In the genomic region with DNA sequence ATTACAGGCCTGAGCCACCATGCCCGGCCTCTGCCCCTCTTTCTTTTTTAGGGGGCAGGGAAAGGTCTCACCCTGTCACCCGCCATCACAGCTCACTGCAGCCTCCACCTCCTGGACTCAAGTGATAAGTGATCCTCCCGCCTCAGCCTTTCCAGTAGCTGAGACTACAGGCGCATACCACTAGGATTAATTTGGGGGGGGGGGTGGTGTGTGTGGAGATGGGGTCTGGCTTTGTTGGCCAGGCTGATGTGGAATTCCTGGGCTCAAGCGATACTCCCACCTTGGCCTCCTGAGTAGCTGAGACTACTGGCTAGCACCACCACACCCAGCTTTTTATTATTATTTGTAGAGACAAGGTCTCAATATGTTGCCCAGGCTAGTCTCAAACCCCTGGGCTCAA, we compare ENCODE assay signal across 26 cellular contexts. TPM values are rescaled to one million over a fixed set of nuclear protein-coding genes. Genes with fewer than 3 reads are reported as not detected.
DNase-seq lines count a peak whose midpoint lies in the region; ATAC-seq and TF ChIP-seq lines count a peak whose summit lies in the region.
"Had no signal": no experiment of that assay in that cellular context is flagged by ENCODE, and none has a peak within 500 bp of the region (broad histone marks: within the 10 kb centered on the region; RNA-seq: fewer than 3 reads in every experiment).

No MANE protein-coding gene starts in this region.

- 86 to 89% (median 86%) methylated on average over 5 of the region's 5 CpGs for WGBS in adrenal gland, 4 donors

- no peak for TF ChIP-seq CTCF in adrenal gland (IDR thresholded peaks at IDR 0.05)
- no peak for TF ChIP-seq CTCF in mesothelial cell of epicardium (IDR thresholded peaks at IDR 0.05; ENCODE audit: unreplicated experiment)

- peak overlapping the region in 3 of 5 donors; percentile 29 to 87 (median 85) for H3K27ac ChIP-seq in adrenal gland

- peak in 52 of 76 experiments; percentile 9 to 67 (median 40) for DNase-seq in HUDEP-2 (lab: John Stamatoyannopoulos, UW; ENCODE audit: unreplicated experiment in 76 of 76)
- peak in 2 of 7 donors; percentile 30 to 33 for DNase-seq in adrenal gland
- no peak for DNase-seq in mesothelial cell of epicardium (ENCODE audit: low spot score in 2 of 2, unreplicated experiment in 2 of 2)
- DNase-seq in DMS53 treated with DMSO at 0.1 percent for 48 hours (lab: John Stamatoyannopoulos, UW; ENCODE audit: unreplicated experiment): no peak
- DNase-seq: activated naive CD8-positive, alpha-beta T cell treated with anti-CD3 and anti-CD28 coated beads, Interleukin-2, amount 10 ng/mL, durations not matched to agents 7 days and 5 days; DMS53; effector CD8-positive, alpha-beta T cell; Karpas-422; MV-4-11; NCI-H1694 treated with DMSO at 0.1 percent for 48 hours; NCI-H69; small intestine; stimulated activated naive B cell treated with anti-CD40 and anti-IgM and Interleukin-4, amounts not matched to agents 10 μg/mL and 1 μg/mL and 100 μg/mL, for 72 hours; T-helper 2 cell; testis had no signal

- TF ChIP-seq POLR2A in adrenal gland (IDR thresholded peaks at IDR 0.05): peak in 1 of 2 donors; percentile 13

- H3K4me1 ChIP-seq in adrenal gland (replicated peaks in 1 of 2): peaks cover 38 to 58% of the 10 kb centered on the region in 2 donors

- H3K4me3 Mint-ChIP-seq in mesothelial cell of epicardium: no peak overlapping the region
- H3K4me3 Mint-ChIP-seq: activated naive CD8-positive, alpha-beta T cell treated with anti-CD3 and anti-CD28 coated beads, Interleukin-2, amount 10 ng/mL, durations not matched to agents 7 days and 5 days; stimulated activated naive B cell treated with anti-CD40 and anti-IgM and Interleukin-4, amounts not matched to agents 10 μg/mL and 1 μg/mL and 100 μg/mL, for 72 hours had no signal

- ATAC-seq in HG02852 (IDR thresholded peaks at IDR 0.05; ENCODE audit: unreplicated experiment) (no peak), HG03108 (IDR thresholded peaks at IDR 0.05; ENCODE audit: unreplicated experiment) (no peak)
- ATAC-seq: esophagus mucosa; GM12878; stimulated activated naive B cell treated with anti-CD40 and anti-IgM and Interleukin-4, amounts not matched to agents 10 μg/mL and 1 μg/mL and 100 μg/mL, for 72 hours had no signal

- no peaks in the 10 kb centered on the region for H3K27me3 Mint-ChIP-seq in mesothelial cell of epicardium (ENCODE audit: low read depth)

- H3K4me1 Mint-ChIP-seq in mesothelial cell of epicardium: peaks cover 42% of the 10 kb centered on the region

- no peaks in the 10 kb centered on the region for H3K9me3 Mint-ChIP-seq in mesothelial cell of epicardium
- H3K9me3 Mint-ChIP-seq: activated naive CD8-positive, alpha-beta T cell treated with anti-CD3 and anti-CD28 coated beads, Interleukin-2, amount 10 ng/mL, durations not matched to agents 7 days and 5 days; stimulated activated naive B cell treated with anti-CD40 and anti-IgM and Interleukin-4, amounts not matched to agents 10 μg/mL and 1 μg/mL and 100 μg/mL, for 72 hours had no signal

- H3K36me3 ChIP-seq in adrenal gland (replicated peaks in 1 of 2): peaks cover 0 to 9% of the 10 kb centered on the region in 2 donors

- H3K9me3 ChIP-seq in adrenal gland (replicated peaks in 1 of 3): no peaks in the 10 kb centered on the region
- H3K9me3 ChIP-seq: SK-N-SH, testis had no signal

- H3K4me3 ChIP-seq in adrenal gland: peak overlapping the region in 1 of 4 donors; percentile 34
- H3K4me3 ChIP-seq: GM12878, lung, testis had no signal

- intact Hi-C loops in adrenal gland (cut with DNase I): loop anchor here in 1 of 2 donors (10.0 kb wide), 1 partner anchor 155 kb away; no protein-coding TSS in a partner anchor

- peaks cover 6% of the 10 kb centered on the region for H3K36me3 Mint-ChIP-seq in mesothelial cell of epicardium
- H3K36me3 Mint-ChIP-seq: activated naive CD8-positive, alpha-beta T cell treated with anti-CD3 and anti-CD28 coated beads, Interleukin-2, amount 10 ng/mL, durations not matched to agents 7 days and 5 days had no signal

- peak overlapping the region; percentile 85 for H3K27ac Mint-ChIP-seq in mesothelial cell of epicardium
- H3K27ac Mint-ChIP-seq: activated naive CD8-positive, alpha-beta T cell treated with anti-CD3 and anti-CD28 coated beads, Interleukin-2, amount 10 ng/mL, durations not matched to agents 7 days and 5 days; stimulated activated naive B cell treated with anti-CD40 and anti-IgM and Interleukin-4, amounts not matched to agents 10 μg/mL and 1 μg/mL and 100 μg/mL, for 72 hours had no signal

- no peaks in the 10 kb centered on the region for H3K27me3 ChIP-seq in adrenal gland
- H3K27me3 ChIP-seq: testis had no signal

RNA-seq across cellular contexts. Expression of a gene that starts 4.2 kb away (rescaled TPM):
- total RNA-seq in adrenal gland (over 10,000 TPM in 4 of 8 donors, 1,000 to 10,000 TPM in 4; 3,098 to 21,602 (median 8,944) TPM), mesothelial cell of epicardium (285 to 290 TPM (median 289 TPM) in 3 replicates)
- over 10,000 TPM in 2 of 3 donors, 100 to 1,000 TPM in 1; 569 to 15,573 (median 10,217) TPM for polyA plus RNA-seq in adrenal gland

RNA-seq across cellular contexts. Expression of a gene that starts 4.6 kb away (rescaled TPM):
- total RNA-seq in adrenal gland (1,000 to 10,000 TPM; 1,263 to 3,854 (median 2,160) TPM), mesothelial cell of epicardium (18.6 to 20.0 TPM (median 18.6 TPM) in 3 replicates)
- polyA plus RNA-seq in adrenal gland: 1,000 to 10,000 TPM in 2 of 3 donors, 100 to 1,000 TPM in 1; 583 to 2,292 (median 2,067) TPM

RNA-seq across cellular contexts. Expression of a gene that starts 18.7 kb away (rescaled TPM):
- 100 to 1,000 TPM in 3 of 8 donors, 10 to 100 TPM in 5; 53.1 to 248 (median 68.5) TPM for total RNA-seq in adrenal gland
- 100 to 1,000 TPM in 1 of 3 donors, 10 to 100 TPM in 2; 63.2 to 112 (median 70.5) TPM for polyA plus RNA-seq in adrenal gland
- 47.7 to 49.8 TPM (median 47.8 TPM) in 3 replicates for total RNA-seq in mesothelial cell of epicardium

RNA-seq across cellular contexts. Expression of a gene that starts 32.3 kb away (rescaled TPM):
- total RNA-seq in adrenal gland (1 to 10 TPM in 3 of 8 donors, under 1 TPM in 1, not detected in 4; 0.83 to 4.5 (median 1.4) TPM), mesothelial cell of epicardium (not detected in 3 replicates)
- 1 to 10 TPM in 1 of 3 donors, under 1 TPM in 1, not detected in 1; 0.67 to 2.4 TPM for polyA plus RNA-seq in adrenal gland
- total RNA-seq: activated naive CD8-positive, alpha-beta T cell treated with anti-CD3 and anti-CD28 coated beads, Interleukin-2, amount 10 ng/mL, durations not matched to agents 7 days and 5 days; cerebellum; esophagus mucosa; frontal cortex; GM12878; HT-29; lung; RPMI7951; testis had no signal
- polyA plus RNA-seq: GM12878, keratinocyte, SK-N-SH, small intestine had no signal

RNA-seq across cellular contexts. Expression of a gene that starts 36.1 kb away (rescaled TPM):
- total RNA-seq in adrenal gland (10 to 100 TPM in 1 of 8 donors, 1 to 10 TPM in 6, not detected in 1; 1.3 to 12.2 (median 4.2) TPM), mesothelial cell of epicardium (not detected in 3 replicates)
- polyA plus RNA-seq in adrenal gland: 10 to 100 TPM in 2 of 3 donors, 1 to 10 TPM in 1; 5.4 to 68.1 (median 14.2) TPM
- total RNA-seq: activated naive CD8-positive, alpha-beta T cell treated with anti-CD3 and anti-CD28 coated beads, Interleukin-2, amount 10 ng/mL, durations not matched to agents 7 days and 5 days; GM12878; HT-29; RPMI7951 had no signal
- polyA plus RNA-seq: keratinocyte, SK-N-SH had no signal

Comparison
In these comparisons a context has a peak if more than half of its experiments do, and no peak if none do; other contexts are left out.
1. DNase-seq: peak in HUDEP-2 (52 of 76); none in mesothelial cell of epicardium (0 of 2) and DMS53 treated with DMSO at 0.1 percent for 48 hours (single experiment).
2. RNA of a gene that starts 4.2 kb away (total RNA-seq): 3,098 to 21,602 TPM in adrenal gland; 285 to 290 TPM in mesothelial cell of epicardium; every median in the first group is over 10 times any median in the second.
3. RNA of a gene that starts 4.6 kb away (total RNA-seq): 1,263 to 3,854 TPM in adrenal gland; 18.6 to 20.0 TPM in mesothelial cell of epicardium; every median in the first group is over 10 times any median in the second.